8 cellular contexts compared by ENCODE assay signal in genomic region chr6:30678964-30679726, GRCh38. TPM values are rescaled to one million over a fixed set of nuclear protein-coding genes. Genes with fewer than 3 reads are reported as not detected.
DNase-seq lines count a peak whose midpoint lies in the region; ATAC-seq and TF ChIP-seq lines count a peak whose summit lies in the region.

No MANE protein-coding gene starts in this region.

- no peak for TF ChIP-seq POLR2A in lower leg skin (IDR thresholded peaks at IDR 0.05)

- DNase-seq in Calu3 (peak; percentile 96), NCI-H510A treated with DMSO at 0.1 percent for 48 hours (lab: John Stamatoyannopoulos, UW) (peak; percentile 41), lower leg skin (ENCODE audit: low spot score in 2 of 2) (peak; percentile 73 to 97)
- peak; percentile 89 to 90 for DNase-seq in activated CD4-positive, alpha-beta T cell treated with anti-CD3 and anti-CD28 coated beads, Interleukin-2, amount 50 U/mL, for 4 hours
- peak; percentile 86 to 91 for DNase-seq in stimulated activated CD4-positive, alpha-beta T cell treated with anti-CD3 and anti-CD28 coated beads, Interleukin-4, amount 100 ng/mL, for 4 hours

- no peak overlapping the region for H3K4me3 ChIP-seq in lower leg skin (ENCODE audit: low read depth, poor library complexity, severe bottlenecking)

- 10 to 11% methylated on average over 30 to 31 of the region's 31 CpGs for WGBS in lower leg skin, 2 donors

- peak overlapping the region; percentile 40 for H3K4me3 Mint-ChIP-seq in Calu3 (ENCODE audit: low read depth, unreplicated experiment)
- H3K4me3 Mint-ChIP-seq in dendritic cell treated with granulocyte-macrophage colony-stimulating factor and Interleukin-4, amounts not matched to agents 40 ng/mL and 50 ng/mL, for 4 days = peak overlapping the region; percentile 93

- H3K27me3 Mint-ChIP-seq in Calu3 (ENCODE audit: unreplicated experiment) = no peaks in the 10 kb centered on the region
- H3K27me3 Mint-ChIP-seq in dendritic cell treated with granulocyte-macrophage colony-stimulating factor and Interleukin-4, amounts not matched to agents 40 ng/mL and 50 ng/mL, for 4 days = no peaks in the 10 kb centered on the region

- peaks cover 49% of the 10 kb centered on the region for H3K4me1 Mint-ChIP-seq in Calu3 (ENCODE audit: low read depth, unreplicated experiment)
- peaks cover 56% of the 10 kb centered on the region for H3K4me1 Mint-ChIP-seq in dendritic cell treated with granulocyte-macrophage colony-stimulating factor and Interleukin-4, amounts not matched to agents 40 ng/mL and 50 ng/mL, for 4 days (ENCODE audit: low read depth)

- peak overlapping the region; percentile 33 for H3K27ac Mint-ChIP-seq in Calu3 (ENCODE audit: unreplicated experiment)
- peak overlapping the region; percentile 91 for H3K27ac Mint-ChIP-seq in dendritic cell treated with granulocyte-macrophage colony-stimulating factor and Interleukin-4, amounts not matched to agents 40 ng/mL and 50 ng/mL, for 4 days

- CTCF ChIA-PET in Calu3 (lab: Charles Lee) = interaction anchor here (0.6 to 2.6 kb wide), 21 partner anchors 9 to 408 kb away, joined by 3 to 72 read pairs (median 4); partner anchors contain the start of genes FLOT1, MDC1, NRM and TUBB

- peak; percentile 45 for ATAC-seq in HG02642 (IDR thresholded peaks at IDR 0.05; ENCODE audit: poor library complexity, unreplicated experiment)
- no peak for ATAC-seq in HG02571 (IDR thresholded peaks at IDR 0.05; ENCODE audit: unreplicated experiment)

- peak; percentile 96 for TF ChIP-seq CTCF in Calu3 (IDR thresholded peaks at IDR 0.05; ENCODE audit: unreplicated experiment)
- peak in 2 of 3 donors; percentile 7 to 97 for TF ChIP-seq CTCF in lower leg skin (IDR thresholded peaks at IDR 0.05)

- peaks cover 61% of the 10 kb centered on the region for H3K36me3 Mint-ChIP-seq in Calu3 (ENCODE audit: insufficient read depth, unreplicated experiment)
- H3K36me3 Mint-ChIP-seq in dendritic cell treated with granulocyte-macrophage colony-stimulating factor and Interleukin-4, amounts not matched to agents 40 ng/mL and 50 ng/mL, for 4 days (ENCODE audit: low read depth) = peaks cover 87% of the 10 kb centered on the region

- H3K9me3 Mint-ChIP-seq in Calu3 (ENCODE audit: low read depth, unreplicated experiment) = no peaks in the 10 kb centered on the region
- no peaks in the 10 kb centered on the region for H3K9me3 Mint-ChIP-seq in dendritic cell treated with granulocyte-macrophage colony-stimulating factor and Interleukin-4, amounts not matched to agents 40 ng/mL and 50 ng/mL, for 4 days

- no TSS peak for BruUV-seq in Calu3 (replicated peaks; lab: Mats Ljungman, UMichigan)

- intact Hi-C loops in Calu3 (cut with micrococcal nuclease; ENCODE audit: unreplicated experiment) = loop anchor here (1.0 to 10.0 kb wide), 2 partner anchors 43 to 206 kb away; partner anchors contain the start of gene DDR1
- intact Hi-C loops in dendritic cell treated with granulocyte-macrophage colony-stimulating factor and Interleukin-4, amounts not matched to agents 40 ng/mL and 50 ng/mL, for 4 days (cut with micrococcal nuclease) = loop anchor here (1.0 to 2.0 kb wide), 2 partner anchors 43 to 52 kb away; no protein-coding TSS in a partner anchor
- intact Hi-C loops in lower leg skin (cut with DNase I; ENCODE audit: low total_unique reads) = loop anchor here (1.0 kb wide), 1 partner anchor 44 kb away; no protein-coding TSS in a partner anchor

RNA-seq across cellular contexts. Expression of gene DHX16, which starts 6.3 kb away (rescaled TPM):
- 51.6 and 55.6 TPM in 2 replicates for total RNA-seq in Calu3 (2022)
- total RNA-seq in lower leg skin = 10 to 100 TPM; 25.0 to 37.0 (median 32.9) TPM

RNA-seq across cellular contexts. Expression of gene PPP1R18, which starts 7.3 kb away (rescaled TPM):
- total RNA-seq in Calu3 (2022) (22.0 and 28.2 TPM in 2 replicates), lower leg skin (10 to 100 TPM; 23.6 to 34.1 (median 27.3) TPM)

RNA-seq across cellular contexts. Expression of gene NRM, which starts 11.6 kb away (rescaled TPM):
- total RNA-seq in Calu3 (2022) (22.8 and 30.2 TPM in 2 replicates), lower leg skin (1 to 10 TPM; 4.3 to 6.9 (median 6.1) TPM)

RNA-seq across cellular contexts. Expression of gene C6orf136, which starts 32.2 kb away (rescaled TPM):
- 25.3 and 32.4 TPM in 2 replicates for total RNA-seq in Calu3 (2022)
- 10 to 100 TPM in 3 of 4 donors, 1 to 10 TPM in 1; 9.6 to 31.9 (median 13.9) TPM for total RNA-seq in lower leg skin

RNA-seq across cellular contexts. Expression of gene MDC1, which starts 37.9 kb away (rescaled TPM):
- 62.4 and 66.6 TPM in 2 replicates for total RNA-seq in Calu3 (2022)
- 10 to 100 TPM in 1 of 4 donors, 1 to 10 TPM in 3; 9.7 to 21.4 (median 9.8) TPM for total RNA-seq in lower leg skin

Comparison
In these comparisons a context has a peak if more than half of its experiments do, and no peak if none do; other contexts are left out.
1. DNase-seq: peak in every context shown above with its lines; median percentile 96 in Calu3; 90 in activated CD4-positive, alpha-beta T cell treated with anti-CD3 and anti-CD28 coated beads, Interleukin-2, amount 50 U/mL, for 4 hours; 88 in stimulated activated CD4-positive, alpha-beta T cell treated with anti-CD3 and anti-CD28 coated beads, Interleukin-4, amount 100 ng/mL, for 4 hours; 85 in lower leg skin; 41 in NCI-H510A treated with DMSO at 0.1 percent for 48 hours.